Comparison of ENCODE assay signal across 25 cellular contexts in the genomic region with DNA sequence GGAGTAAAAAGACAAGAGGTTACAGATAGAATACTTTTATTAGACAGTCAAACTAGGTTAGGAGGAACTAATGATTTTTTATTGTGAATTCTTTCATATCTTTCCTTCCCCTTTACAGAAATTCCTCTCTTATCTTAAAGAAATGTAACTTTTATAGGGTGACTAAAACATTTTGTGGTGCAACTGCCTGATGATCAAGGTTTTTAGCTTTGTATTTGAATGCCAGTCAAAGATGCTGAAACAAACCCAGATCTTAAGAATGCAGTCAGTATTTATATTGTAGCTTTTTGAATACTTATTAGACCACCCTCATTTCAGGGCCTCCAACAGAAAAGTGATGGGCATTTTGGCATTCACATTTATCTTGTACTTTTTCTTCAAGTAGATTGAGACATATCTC. TPM values are rescaled to one million over a fixed set of nuclear protein-coding genes. Genes with fewer than 3 reads are reported as not detected.
A peak's percentile ranks its signal among the peaks of the same experiment; 100 is the strongest.
DNase-seq lines count a peak whose midpoint lies in the region; ATAC-seq, FAIRE-seq and TF ChIP-seq lines count a peak whose summit lies in the region.
"Had no signal": no experiment of that assay in that cellular context is flagged by ENCODE, and none has a peak within 500 bp of the region (broad histone marks: within the 10 kb centered on the region; RNA-seq: fewer than 3 reads in every experiment).

No MANE protein-coding gene starts in this region.

- H3K9me3 Mint-ChIP-seq in Caco-2 (ENCODE audit: unreplicated experiment) = no peaks in the 10 kb centered on the region
- H3K9me3 Mint-ChIP-seq: activated naive CD4-positive, alpha-beta T cell treated with anti-CD3 and anti-CD28 coated beads, Interleukin-2, amount 50 U/mL, for 24 hours; activated T-helper 1 cell treated with anti-CD3 and anti-CD28 coated beads, Interleukin-12 subunit alpha, Interleukin-12 subunit beta, Interleukin-2, Interleukin-4 antibody, amounts not matched to agents 30 ng/mL and 10 ng/mL and 1 ng/mL, durations not matched to agents 14 hours and 24 hours and 36 hours; neural progenitor cell had no signal

- peaks cover 8% of the 10 kb centered on the region for H3K4me1 Mint-ChIP-seq in Caco-2 (ENCODE audit: low read depth, unreplicated experiment)
- H3K4me1 Mint-ChIP-seq: neural progenitor cell had no signal

- H3K9me3 ChIP-seq in A549 (no peaks in the 10 kb centered on the region), RWPE2 (ENCODE audit: severe bottlenecking) (no peaks in the 10 kb centered on the region), Caco-2 (no peaks in the 10 kb centered on the region)
- H3K9me3 ChIP-seq: BE2C, SK-N-SH, upper lobe of right lung had no signal

- H3K27ac Mint-ChIP-seq in Caco-2 (ENCODE audit: unreplicated experiment) = no peak overlapping the region
- H3K27ac Mint-ChIP-seq: activated naive CD4-positive, alpha-beta T cell treated with anti-CD3 and anti-CD28 coated beads, Interleukin-2, amount 50 U/mL, for 24 hours; activated T-helper 1 cell treated with anti-CD3 and anti-CD28 coated beads, Interleukin-12 subunit alpha, Interleukin-12 subunit beta, Interleukin-2, Interleukin-4 antibody, amounts not matched to agents 30 ng/mL and 10 ng/mL and 1 ng/mL, durations not matched to agents 14 hours and 24 hours and 36 hours; neural progenitor cell had no signal

- TF ChIP-seq RAD21 in A549 (conservative IDR thresholded peaks at IDR 0.05 in 1 of 2, IDR thresholded peaks at IDR 0.05 in 1 of 2) = no peak

- POLR2A ChIA-PET in A549 (lab: Yijun Ruan, JAX) = interaction anchor here (1.3 kb wide), 1 partner anchor 104 kb away, joined by 7 read pairs; a partner anchor contains a TSS
- POLR2A ChIA-PET in Caco-2 (lab: Charles Lee) = no interaction called here

- TF ChIP-seq EP300 in A549 (IDR thresholded peaks at IDR 0.05) = peak in 1 of 2 experiments; percentile 52; a peak in 1 of 5 replicates

- H3K4me1 ChIP-seq in A549 (peaks cover 71% of the 10 kb centered on the region), RWPE2 (ENCODE audit: insufficient read depth, poor library complexity, severe bottlenecking) (peaks cover 30% of the 10 kb centered on the region), Caco-2 (peaks cover 8% of the 10 kb centered on the region; the same call in 1 of the 2 replicates)
- H3K4me1 ChIP-seq: BE2C, neural progenitor cell, upper lobe of right lung had no signal

- DNase-seq in A549 (ENCODE audit: low read depth in 1 of 2, low spot score in 1 of 2) (peak in 1 of 2 experiments; percentile 27), HS-27A (ENCODE audit: low read depth) (peak; percentile 54), RWPE2 (ENCODE audit: low spot score) (no peak), choroid plexus epithelial cell (ENCODE audit: low read depth) (peak; percentile 53), NCI-H82 (lab: John Stamatoyannopoulos, UW) (no peak), Caco-2 (no peak)
- DNase-seq in stimulated activated CD4-positive, alpha-beta T cell treated with anti-CD3 and anti-CD28 coated beads, Interleukin-1b, Interleukin-23, amount 100 ng/mL, for 48 hours = no peak
- DNase-seq: BE2C; DND-41; foreskin fibroblast; left colon; MM.1S; NCI-H1694; NCI-H2171; NCI-H526; RPMI8226; SK-N-SH; stimulated activated CD4-positive, alpha-beta T cell treated with anti-CD3 and anti-CD28 coated beads, Interleukin-2, amount 100 ng/mL, for 24 hours; substantia nigra; upper lobe of right lung had no signal

- BruUV-seq in Caco-2 (replicated peaks; lab: Mats Ljungman, UMichigan) = no TSS peak

- intact Hi-C loops in Caco-2 (cut with micrococcal nuclease; ENCODE audit: unreplicated experiment) = no loop called here

- H3K4me2 ChIP-seq in A549 = peak overlapping the region; percentile 4; the same call in 2 of the 3 replicates
- H3K4me2 ChIP-seq: neural progenitor cell, SK-N-SH had no signal

- H3K36me3 Mint-ChIP-seq in Caco-2 (ENCODE audit: insufficient read depth, unreplicated experiment) = peaks cover 26% of the 10 kb centered on the region

- no peak for TF ChIP-seq CTCF in A549 (IDR thresholded peaks at IDR 0.05)
- TF ChIP-seq CTCF in RWPE2 (IDR thresholded peaks at IDR 0.05; ENCODE audit: poor library complexity, severe bottlenecking) = no peak
- no peak for TF ChIP-seq CTCF in choroid plexus epithelial cell (conservative IDR thresholded peaks at IDR 0.05; ENCODE audit: low read depth, low read length)
- TF ChIP-seq CTCF in Caco-2 (IDR thresholded peaks at IDR 0.05; ENCODE audit: insufficient read depth in 1 of 2, low read depth in 1 of 2, low read length in 1 of 2, severe bottlenecking in 1 of 2, unreplicated experiment in 1 of 2) = no peak

- no peaks in the 10 kb centered on the region for H3K27me3 Mint-ChIP-seq in Caco-2 (ENCODE audit: insufficient read depth, unreplicated experiment)
- H3K27me3 Mint-ChIP-seq: activated naive CD4-positive, alpha-beta T cell treated with anti-CD3 and anti-CD28 coated beads, Interleukin-2, amount 50 U/mL, for 24 hours had no signal

- no peak for FAIRE-seq in A549 (lab: Jason Lieb, UNC)

- H3K4me3 Mint-ChIP-seq in Caco-2 (ENCODE audit: unreplicated experiment) = no peak overlapping the region
- H3K4me3 Mint-ChIP-seq: activated naive CD4-positive, alpha-beta T cell treated with anti-CD3 and anti-CD28 coated beads, Interleukin-2, amount 50 U/mL, for 24 hours; activated T-helper 1 cell treated with anti-CD3 and anti-CD28 coated beads, Interleukin-12 subunit alpha, Interleukin-12 subunit beta, Interleukin-2, Interleukin-4 antibody, amounts not matched to agents 30 ng/mL and 10 ng/mL and 1 ng/mL, durations not matched to agents 14 hours and 24 hours and 36 hours; neural progenitor cell had no signal

- H3K36me3 ChIP-seq in RWPE2 (ENCODE audit: low read depth) (peaks cover 36% of the 10 kb centered on the region), Caco-2 (ENCODE audit: control insufficient read depth, insufficient read depth, low read length) (no peaks in the 10 kb centered on the region)

- CTCF ChIA-PET in A549 (lab: Yijun Ruan, JAX) (interaction anchor here (3.7 kb wide), 1 partner anchor 22 kb away, joined by 21 read pairs; no protein-coding TSS in a partner anchor), Caco-2 (lab: Charles Lee) (no interaction called here)

- H3K27ac ChIP-seq in A549 = no peak overlapping the region; a peak in 1 of 6 replicates
- H3K27ac ChIP-seq in RWPE2 (ENCODE audit: poor library complexity, severe bottlenecking) = peak overlapping the region; percentile 15
- H3K27ac ChIP-seq: epithelial cell of prostate, neural progenitor cell, upper lobe of right lung had no signal

- ATAC-seq in A549 (no peak), RWPE2 (ENCODE audit: low read depth) (no peak), GM18520 (IDR thresholded peaks at IDR 0.05; ENCODE audit: unreplicated experiment) (no peak)
- ATAC-seq: left colon, upper lobe of right lung had no signal

- H3K4me3 ChIP-seq in A549 = no peak overlapping the region
- no peak overlapping the region for H3K4me3 ChIP-seq in RWPE2 (ENCODE audit: severe bottlenecking)
- no peak overlapping the region for H3K4me3 ChIP-seq in choroid plexus epithelial cell (ENCODE audit: low read depth, low read length)
- no peak overlapping the region for H3K4me3 ChIP-seq in Caco-2 (ENCODE audit: low read depth, low read length)
- H3K4me3 ChIP-seq: neural progenitor cell, upper lobe of right lung had no signal

- TF ChIP-seq POLR2A in A549 (IDR thresholded peaks at IDR 0.05; ENCODE audit: low read length) = no peak

- no peaks in the 10 kb centered on the region for H3K27me3 ChIP-seq in RWPE2 (ENCODE audit: insufficient read depth, poor library complexity, severe bottlenecking)
- no peaks in the 10 kb centered on the region for H3K27me3 ChIP-seq in Caco-2 (replicated peaks; ENCODE audit: control insufficient read depth, insufficient read depth, low read length)
- H3K27me3 ChIP-seq: BE2C, neural progenitor cell, upper lobe of right lung had no signal

TF ChIP-seq in A549, 52 proteins besides CTCF, POLR2A, EP300 and RAD21:
- TF ChIP-seq GATA3 (IDR thresholded peaks at IDR 0.05; ENCODE audit: borderline replicate concordance) = peak; percentile 75; the same call in 1 of the 2 replicates
- TF ChIP-seq, protein P1, sequence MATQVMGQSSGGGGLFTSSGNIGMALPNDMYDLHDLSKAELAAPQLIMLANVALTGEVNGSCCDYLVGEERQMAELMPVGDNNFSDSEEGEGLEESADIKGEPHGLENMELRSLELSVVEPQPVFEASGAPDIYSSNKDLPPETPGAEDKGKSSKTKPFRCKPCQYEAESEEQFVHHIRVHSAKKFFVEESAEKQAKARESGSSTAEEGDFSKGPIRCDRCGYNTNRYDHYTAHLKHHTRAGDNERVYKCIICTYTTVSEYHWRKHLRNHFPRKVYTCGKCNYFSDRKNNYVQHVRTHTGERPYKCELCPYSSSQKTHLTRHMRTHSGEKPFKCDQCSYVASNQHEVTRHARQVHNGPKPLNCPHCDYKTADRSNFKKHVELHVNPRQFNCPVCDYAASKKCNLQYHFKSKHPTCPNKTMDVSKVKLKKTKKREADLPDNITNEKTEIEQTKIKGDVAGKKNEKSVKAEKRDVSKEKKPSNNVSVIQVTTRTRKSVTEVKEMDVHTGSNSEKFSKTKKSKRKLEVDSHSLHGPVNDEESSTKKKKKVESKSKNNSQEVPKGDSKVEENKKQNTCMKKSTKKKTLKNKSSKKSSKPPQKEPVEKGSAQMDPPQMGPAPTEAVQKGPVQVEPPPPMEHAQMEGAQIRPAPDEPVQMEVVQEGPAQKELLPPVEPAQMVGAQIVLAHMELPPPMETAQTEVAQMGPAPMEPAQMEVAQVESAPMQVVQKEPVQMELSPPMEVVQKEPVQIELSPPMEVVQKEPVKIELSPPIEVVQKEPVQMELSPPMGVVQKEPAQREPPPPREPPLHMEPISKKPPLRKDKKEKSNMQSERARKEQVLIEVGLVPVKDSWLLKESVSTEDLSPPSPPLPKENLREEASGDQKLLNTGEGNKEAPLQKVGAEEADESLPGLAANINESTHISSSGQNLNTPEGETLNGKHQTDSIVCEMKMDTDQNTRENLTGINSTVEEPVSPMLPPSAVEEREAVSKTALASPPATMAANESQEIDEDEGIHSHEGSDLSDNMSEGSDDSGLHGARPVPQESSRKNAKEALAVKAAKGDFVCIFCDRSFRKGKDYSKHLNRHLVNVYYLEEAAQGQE (IDR thresholded peaks at IDR 0.05) = no peak
- TF ChIP-seq FOSB (CRISPR knock-in tag; IDR thresholded peaks at IDR 0.05) = no peak
- 0 out of 2 replicates have a peak, but pooled peaks have one; percentile 36 for TF ChIP-seq JUNB (IDR thresholded peaks at IDR 0.05)
TF ChIP-seq in A549: peak in this region for 2.

RNA-seq across cellular contexts. Expression of a gene that starts 27.4 kb away (rescaled TPM):
- polyA plus RNA-seq in A549 (2011; rRNA removed) (180 and 249 TPM in 2 replicates), A549 (2017; fragmentation: RNase III; extraction: RNeasy Plus Mini Kit Qiagen cat#74134 plus additional on column Dnase treatment) (105 to 111 TPM (median 105 TPM) in 3 replicates)
- 39.8 and 45.1 TPM in 2 replicates for polyA plus RNA-seq in A549 (2012; cell fraction: cytosol; rRNA removed)
- 42.3 and 74.6 TPM in 2 replicates for polyA plus RNA-seq in A549 (2012; cell fraction: nucleus; rRNA removed)
- 127 and 210 TPM in 2 replicates for polyA minus RNA-seq in A549 (2011; rRNA and poly(A)+ RNA removed)
- total RNA-seq in Caco-2 (2022) = 92.4 and 96.8 TPM in 2 replicates

Comparison
In these comparisons a context has a peak if more than half of its experiments do, and no peak if none do; other contexts are left out.
1. DNase-seq: peak in HS-27A (single experiment) and choroid plexus epithelial cell (single experiment); none in RWPE2 (single experiment), stimulated activated CD4-positive, alpha-beta T cell treated with anti-CD3 and anti-CD28 coated beads, Interleukin-1b, Interleukin-23, amount 100 ng/mL, for 48 hours (single experiment), NCI-H82 (single experiment) and Caco-2 (0 of 2).